Comparison of ENCODE assay signal across 8 cellular contexts in the genomic region with DNA sequence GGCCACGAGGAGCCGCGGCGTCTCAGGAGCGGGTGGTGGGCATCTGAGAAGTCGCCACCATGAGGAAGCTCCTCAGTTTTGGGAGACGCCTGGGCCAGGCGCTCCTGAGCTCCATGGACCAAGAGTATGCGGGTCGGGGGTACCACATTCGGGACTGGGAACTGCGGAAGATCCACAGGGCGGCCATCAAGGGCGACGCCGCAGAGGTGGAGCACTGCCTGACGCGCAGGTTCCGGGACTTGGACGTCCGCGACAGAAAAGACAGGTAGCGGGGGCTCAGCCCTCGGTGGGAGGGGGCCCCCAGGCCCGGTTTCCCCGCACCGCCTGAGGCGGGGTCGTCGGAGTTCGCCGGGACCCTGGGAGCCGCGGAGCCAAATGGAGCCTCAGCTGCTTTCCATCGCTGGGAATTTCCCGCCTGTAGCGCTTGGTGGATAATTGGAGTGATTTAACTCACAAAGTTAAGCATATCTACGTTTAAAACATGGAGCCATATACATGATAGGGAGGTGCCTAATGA. TPM values are rescaled to one million over a fixed set of nuclear protein-coding genes. Genes with fewer than 3 reads are reported as not detected.
DNase-seq lines count a peak whose midpoint lies in the region; ATAC-seq, FAIRE-seq and TF ChIP-seq lines count a peak whose summit lies in the region.
"Had no signal": no experiment of that assay in that cellular context is flagged by ENCODE, and none has a peak within 500 bp of the region (broad histone marks: within the 10 kb centered on the region; RNA-seq: fewer than 3 reads in every experiment).

No MANE protein-coding gene starts in this region.

- H3K9me3 Mint-ChIP-seq in nephron progenitor cell: no peaks in the 10 kb centered on the region

- peaks cover 7% of the 10 kb centered on the region for H3K27me3 Mint-ChIP-seq in nephron progenitor cell (ENCODE audit: low read depth, poor library complexity)

- peak overlapping the region; percentile 42 for H3K27ac Mint-ChIP-seq in nephron progenitor cell

- no peaks in the 10 kb centered on the region for H3K4me1 ChIP-seq in GM23248 (ENCODE audit: insufficient read depth)

- H3K27me3 ChIP-seq in GM23248 (replicated peaks; ENCODE audit: insufficient read depth): peaks cover 15% of the 10 kb centered on the region; the same call in 1 of the 2 replicates

- WGBS in GM23248 (ENCODE audit: low coverage in 1 of 2, low lambda C conversion rate in 2 of 2, missing lambda C conversion rate in 2 of 2), 2 experiments: 3 to 4% methylated on average over 27 to 38 of the region's 38 CpGs

- peak overlapping the region; percentile 72 for H3K4me2 ChIP-seq in GM23248 (ENCODE audit: unreplicated experiment)

- H3K27ac ChIP-seq in GM23248: no peak overlapping the region
- H3K27ac ChIP-seq: SJSA1 had no signal

- H2AFZ ChIP-seq in GM23248: peak overlapping the region; percentile 81

- H3K9ac ChIP-seq in GM23248: peak overlapping the region; percentile 78

- DNase-seq in GM23248 (peak; percentile 28), OCI-M1 (lab: John Stamatoyannopoulos, UW) (peak; percentile 63), ecto neural progenitor cell (ENCODE audit: low spot score) (peak; percentile 63), nephron progenitor cell (peak; percentile 38), D721Med (ENCODE audit: insufficient read length, low spot score) (no peak)

- no peak for ATAC-seq in HG03342 (IDR thresholded peaks at IDR 0.05; ENCODE audit: unreplicated experiment)
- ATAC-seq in activated CD4-positive, CD25-positive, alpha-beta regulatory T cell treated with anti-CD3 and anti-CD28 coated beads, Interleukin-2, amount 50 U/mL, for 24 hours: no peak

- H3K36me3 Mint-ChIP-seq in nephron progenitor cell (ENCODE audit: low read depth): no peaks in the 10 kb centered on the region

- TF ChIP-seq CTCF in nephron progenitor cell (IDR thresholded peaks at IDR 0.05): no peak
- TF ChIP-seq CTCF in D721Med (IDR thresholded peaks at IDR 0.05; ENCODE audit: insufficient read depth, missing control alignments): no peak

- H3F3A ChIP-seq in GM23248 (ENCODE audit: insufficient read depth): no peaks in the 10 kb centered on the region; the same call in 1 of the 2 replicates

- H3K9me2 ChIP-seq in GM23248 (ENCODE audit: insufficient read depth): no peaks in the 10 kb centered on the region

- H3K4me3 Mint-ChIP-seq in nephron progenitor cell: peak overlapping the region; percentile 97

- H3K4me1 Mint-ChIP-seq in nephron progenitor cell: peaks cover 18% of the 10 kb centered on the region

- peak overlapping the region; percentile 73 for H3K4me3 ChIP-seq in GM23248

- H3K79me2 ChIP-seq in GM23248 (ENCODE audit: insufficient read depth): no peaks in the 10 kb centered on the region

- H3K36me3 ChIP-seq in GM23248 (ENCODE audit: low read depth): no peaks in the 10 kb centered on the region
- H3K36me3 ChIP-seq: SJSA1 had no signal

- H4K20me1 ChIP-seq in GM23248 (ENCODE audit: insufficient read depth): no peaks in the 10 kb centered on the region

- in situ Hi-C loops in GM23248 (cut with MboI): no loop called here

- FAIRE-seq in D721Med (lab: Jason Lieb, UNC): no peak

- no peaks in the 10 kb centered on the region for H3K9me3 ChIP-seq in GM23248 (ENCODE audit: low read depth)
- H3K9me3 ChIP-seq: SJSA1 had no signal

RNA-seq across cellular contexts. Expression of gene ANKRD18B, which starts 0.4 kb away (rescaled TPM):
- total RNA-seq in GM23248 (2014; rRNA removed; shearing (Covaris generic)): 0.11 TPM in 1 of 2 replicates, not detected in the other
- 0.49 and 0.74 TPM in 2 replicates for polyA plus RNA-seq in GM23248 (2016; fragmentation: Nextera tagmentation; extraction: Ambion mirVana)
- total RNA-seq: SJSA1 had no signal

RNA-seq across cellular contexts. Expression of gene NOL6, which starts 50.8 kb away (rescaled TPM):
- total RNA-seq in GM23248 (2014; rRNA removed; shearing (Covaris generic)): 27.9 and 31.2 TPM in 2 replicates
- polyA plus RNA-seq in GM23248 (2016; fragmentation: Nextera tagmentation; extraction: Ambion mirVana): 18.0 and 19.4 TPM in 2 replicates
